1 cellular context compared by ENCODE assay signal in the genomic region with DNA sequence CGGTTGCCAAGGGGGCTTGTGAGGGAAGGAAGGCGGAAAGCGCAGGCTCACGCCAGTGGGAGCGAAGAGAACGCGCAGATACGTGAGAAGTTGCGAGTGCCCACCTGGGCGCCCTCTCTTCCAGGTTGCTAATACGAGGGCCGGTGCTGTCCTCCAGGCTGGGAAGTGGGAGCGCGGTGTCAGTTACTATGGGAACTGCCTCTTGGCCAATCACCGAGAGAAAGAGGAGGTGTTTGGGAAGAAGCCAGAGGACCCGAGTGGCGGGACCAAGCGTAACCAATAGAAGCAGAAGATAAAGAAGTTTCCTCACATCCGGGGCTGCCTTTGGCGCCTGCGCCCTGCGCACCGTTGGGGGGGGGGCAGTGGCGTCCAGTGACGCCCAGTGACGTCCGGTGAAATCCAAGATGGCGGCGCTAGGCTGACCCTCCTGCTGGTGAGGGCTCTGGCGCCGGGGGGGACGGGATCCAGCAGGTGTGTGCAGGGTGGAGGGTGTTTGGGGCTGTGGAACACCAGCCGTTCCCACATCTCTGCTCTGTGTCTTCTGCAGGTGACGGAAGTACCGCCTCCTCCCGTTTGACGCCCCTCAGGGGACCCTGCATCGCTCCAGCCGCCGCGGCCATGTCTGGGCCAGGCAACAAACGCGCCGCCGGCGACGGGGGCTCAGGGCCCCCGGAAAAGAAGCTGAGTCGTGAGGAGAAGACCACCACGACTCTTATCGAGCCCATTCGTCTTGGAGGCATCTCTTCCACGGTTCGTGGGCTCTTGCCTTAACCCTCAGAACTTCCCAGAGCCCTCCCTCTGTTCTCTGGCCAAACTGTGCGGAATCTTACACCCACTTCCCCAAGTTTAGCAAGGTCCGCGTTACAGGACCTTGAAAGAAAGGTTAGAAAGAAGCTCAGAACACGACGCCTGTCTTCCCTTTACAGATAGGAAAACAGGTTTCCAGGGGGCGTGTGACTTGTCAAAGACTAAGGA.
TF ChIP-seq lines count a peak whose summit lies in the region.

Gene CFAP119 (minus strand): TSS at position 135 of the 975 bp plus-strand sequence. CDS start 314 bp downstream, outside the sequence.
Gene RNF40 (plus strand): TSS at position 395 of the 975 bp plus-strand sequence. CDS start 224 bp downstream, at position 619.

TF ChIP-seq in HepG2, 621 proteins besides CTCF, POLR2A, EP300 and RAD21 (continued from another document and continues in another):
- TF ChIP-seq RXRA (CRISPR knock-in tag; IDR thresholded peaks at IDR 0.05) (peak; percentile 47), MTF2 (CRISPR knock-in tag; IDR thresholded peaks at IDR 0.05; ENCODE audit: borderline replicate concordance) (no peak), ZNF576 (CRISPR knock-in tag; IDR thresholded peaks at IDR 0.05) (no peak), SUZ12 (IDR thresholded peaks at IDR 0.05; ENCODE audit: low read depth, low read length) (no peak), TCF7L2 (IDR thresholded peaks at IDR 0.05; ENCODE audit: low read depth, low read length) (no peak), ZNF800 (CRISPR knock-in tag; IDR thresholded peaks at IDR 0.05) (peak; percentile 26; the same call in 1 of the 2 replicates), EEA1 (CRISPR knock-in tag; IDR thresholded peaks at IDR 0.05; ENCODE audit: borderline replicate concordance) (peak; percentile 88; the same call in 1 of the 2 replicates), SAP130 (CRISPR knock-in tag; IDR thresholded peaks at IDR 0.05; ENCODE audit: low read depth) (peak; percentile 100), ZNF557 (CRISPR knock-in tag; IDR thresholded peaks at IDR 0.05) (no peak), ZNF12 (CRISPR knock-in tag; IDR thresholded peaks at IDR 0.05) (no peak; the same call in 1 of the 2 replicates), ZNF572 (CRISPR knock-in tag; IDR thresholded peaks at IDR 0.05) (peak; percentile 3; the same call in 1 of the 2 replicates), PCBP1 (IDR thresholded peaks at IDR 0.05; ENCODE audit: borderline replicate concordance, low read depth, low read length) (0 out of 2 replicates have a peak, but pooled peaks have one; percentile 56), HDAC1 (CRISPR knock-in tag; IDR thresholded peaks at IDR 0.05) (peak; percentile 99), ZNF296 (CRISPR knock-in tag; conservative IDR thresholded peaks at IDR 0.05) (no peak), NCOA1 (CRISPR knock-in tag; IDR thresholded peaks at IDR 0.05) (peak; percentile 83; the same call in 1 of the 2 replicates), ZNF20 (CRISPR knock-in tag; IDR thresholded peaks at IDR 0.05) (no peak), THAP11 (CRISPR knock-in tag; IDR thresholded peaks at IDR 0.05) (peak; percentile 93), FOXK2 (IDR thresholded peaks at IDR 0.05) (peak; percentile 62; the same call in 1 of the 2 replicates), SP140L (CRISPR knock-in tag; IDR thresholded peaks at IDR 0.05; ENCODE audit: borderline replicate concordance) (no peak), TEF (CRISPR knock-in tag; IDR thresholded peaks at IDR 0.05) (0 out of 2 replicates have a peak, but pooled peaks have one; percentile 55), ZFP90 (CRISPR knock-in tag; IDR thresholded peaks at IDR 0.05; ENCODE audit: borderline replicate concordance) (peak; percentile 94), ZNF484 (CRISPR knock-in tag; IDR thresholded peaks at IDR 0.05; ENCODE audit: borderline replicate concordance, low read depth) (0 out of 2 replicates have a peak, but pooled peaks have one; percentile 14), RXRB (CRISPR knock-in tag; IDR thresholded peaks at IDR 0.05; ENCODE audit: borderline replicate concordance) (peak; percentile 68), ZNF230 (CRISPR knock-in tag; IDR thresholded peaks at IDR 0.05) (peak; percentile 21; the same call in 1 of the 2 replicates), PAX8 (CRISPR knock-in tag; IDR thresholded peaks at IDR 0.05; ENCODE audit: borderline replicate concordance) (no peak), KMT2A (CRISPR knock-in tag; IDR thresholded peaks at IDR 0.05) (peak; percentile 5; the same call in 1 of the 2 replicates), ATF1 (CRISPR knock-in tag; IDR thresholded peaks at IDR 0.05) (peak; percentile 91), NRL (CRISPR knock-in tag; IDR thresholded peaks at IDR 0.05; ENCODE audit: borderline replicate concordance) (0 out of 2 replicates have a peak, but pooled peaks have one; percentile 72), ZNF776 (CRISPR knock-in tag; IDR thresholded peaks at IDR 0.05) (no peak), ARHGAP35 (CRISPR knock-in tag; IDR thresholded peaks at IDR 0.05; ENCODE audit: borderline replicate concordance) (0 out of 2 replicates have a peak, but pooled peaks have one; percentile 12), ZIK1 (CRISPR knock-in tag; IDR thresholded peaks at IDR 0.05; ENCODE audit: borderline replicate concordance, low read depth) (no peak), ZFP62 (CRISPR knock-in tag; IDR thresholded peaks at IDR 0.05) (no peak), GABPB1 (CRISPR knock-in tag; IDR thresholded peaks at IDR 0.05) (peak; percentile 95), NBN (conservative IDR thresholded peaks at IDR 0.05) (no peak), GMEB1 (CRISPR knock-in tag; IDR thresholded peaks at IDR 0.05; ENCODE audit: borderline replicate concordance) (peak; percentile 94), PBX2 (CRISPR knock-in tag; IDR thresholded peaks at IDR 0.05) (no peak), ZNF704 (CRISPR knock-in tag; IDR thresholded peaks at IDR 0.05; ENCODE audit: borderline replicate concordance) (peak; percentile 68; the same call in 1 of the 2 replicates), MTA1 (CRISPR knock-in tag; IDR thresholded peaks at IDR 0.05; ENCODE audit: borderline replicate concordance) (no peak), KLF6 (CRISPR knock-in tag; IDR thresholded peaks at IDR 0.05) (no peak), HNF4G (IDR thresholded peaks at IDR 0.05; ENCODE audit: borderline replicate concordance, low read depth, low read length) (no peak), HNF4G (CRISPR knock-in tag; IDR thresholded peaks at IDR 0.05; ENCODE audit: borderline replicate concordance, low read depth) (no peak), ZNF772 (CRISPR knock-in tag; IDR thresholded peaks at IDR 0.05) (peak; percentile 51; the same call in 1 of the 2 replicates), ARID3A (IDR thresholded peaks at IDR 0.05; ENCODE audit: low read depth, low read length) (no peak)
- TF ChIP-seq, protein P1, sequence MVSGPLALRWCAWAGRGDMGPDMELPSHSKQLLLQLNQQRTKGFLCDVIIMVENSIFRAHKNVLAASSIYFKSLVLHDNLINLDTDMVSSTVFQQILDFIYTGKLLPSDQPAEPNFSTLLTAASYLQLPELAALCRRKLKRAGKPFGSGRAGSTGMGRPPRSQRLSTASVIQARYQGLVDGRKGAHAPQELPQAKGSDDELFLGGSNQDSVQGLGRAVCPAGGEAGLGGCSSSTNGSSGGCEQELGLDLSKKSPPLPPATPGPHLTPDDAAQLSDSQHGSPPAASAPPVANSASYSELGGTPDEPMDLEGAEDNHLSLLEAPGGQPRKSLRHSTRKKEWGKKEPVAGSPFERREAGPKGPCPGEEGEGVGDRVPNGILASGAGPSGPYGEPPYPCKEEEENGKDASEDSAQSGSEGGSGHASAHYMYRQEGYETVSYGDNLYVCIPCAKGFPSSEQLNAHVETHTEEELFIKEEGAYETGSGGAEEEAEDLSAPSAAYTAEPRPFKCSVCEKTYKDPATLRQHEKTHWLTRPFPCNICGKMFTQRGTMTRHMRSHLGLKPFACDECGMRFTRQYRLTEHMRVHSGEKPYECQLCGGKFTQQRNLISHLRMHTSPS (CRISPR knock-in tag; IDR thresholded peaks at IDR 0.05; ENCODE audit: low read depth): no peak; the same call in 1 of the 2 replicates
- TF ChIP-seq, protein P2, sequence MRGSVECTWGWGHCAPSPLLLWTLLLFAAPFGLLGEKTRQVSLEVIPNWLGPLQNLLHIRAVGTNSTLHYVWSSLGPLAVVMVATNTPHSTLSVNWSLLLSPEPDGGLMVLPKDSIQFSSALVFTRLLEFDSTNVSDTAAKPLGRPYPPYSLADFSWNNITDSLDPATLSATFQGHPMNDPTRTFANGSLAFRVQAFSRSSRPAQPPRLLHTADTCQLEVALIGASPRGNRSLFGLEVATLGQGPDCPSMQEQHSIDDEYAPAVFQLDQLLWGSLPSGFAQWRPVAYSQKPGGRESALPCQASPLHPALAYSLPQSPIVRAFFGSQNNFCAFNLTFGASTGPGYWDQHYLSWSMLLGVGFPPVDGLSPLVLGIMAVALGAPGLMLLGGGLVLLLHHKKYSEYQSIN (CRISPR knock-in tag; IDR thresholded peaks at IDR 0.05; ENCODE audit: borderline replicate concordance): no peak
- TF ChIP-seq, protein P3, sequence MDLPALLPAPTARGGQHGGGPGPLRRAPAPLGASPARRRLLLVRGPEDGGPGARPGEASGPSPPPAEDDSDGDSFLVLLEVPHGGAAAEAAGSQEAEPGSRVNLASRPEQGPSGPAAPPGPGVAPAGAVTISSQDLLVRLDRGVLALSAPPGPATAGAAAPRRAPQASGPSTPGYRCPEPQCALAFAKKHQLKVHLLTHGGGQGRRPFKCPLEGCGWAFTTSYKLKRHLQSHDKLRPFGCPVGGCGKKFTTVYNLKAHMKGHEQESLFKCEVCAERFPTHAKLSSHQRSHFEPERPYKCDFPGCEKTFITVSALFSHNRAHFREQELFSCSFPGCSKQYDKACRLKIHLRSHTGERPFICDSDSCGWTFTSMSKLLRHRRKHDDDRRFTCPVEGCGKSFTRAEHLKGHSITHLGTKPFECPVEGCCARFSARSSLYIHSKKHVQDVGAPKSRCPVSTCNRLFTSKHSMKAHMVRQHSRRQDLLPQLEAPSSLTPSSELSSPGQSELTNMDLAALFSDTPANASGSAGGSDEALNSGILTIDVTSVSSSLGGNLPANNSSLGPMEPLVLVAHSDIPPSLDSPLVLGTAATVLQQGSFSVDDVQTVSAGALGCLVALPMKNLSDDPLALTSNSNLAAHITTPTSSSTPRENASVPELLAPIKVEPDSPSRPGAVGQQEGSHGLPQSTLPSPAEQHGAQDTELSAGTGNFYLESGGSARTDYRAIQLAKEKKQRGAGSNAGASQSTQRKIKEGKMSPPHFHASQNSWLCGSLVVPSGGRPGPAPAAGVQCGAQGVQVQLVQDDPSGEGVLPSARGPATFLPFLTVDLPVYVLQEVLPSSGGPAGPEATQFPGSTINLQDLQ (CRISPR knock-in tag; IDR thresholded peaks at IDR 0.05): no peak
